Comparison of ENCODE assay signal across 9 cellular contexts in genomic region chr7:91636129-91636724, GRCh38.
DNase-seq lines count a peak whose midpoint lies in the region; ATAC-seq and TF ChIP-seq lines count a peak whose summit lies in the region.
"Had no signal": no experiment of that assay in that cellular context is flagged by ENCODE, and none has a peak within 500 bp of the region (broad histone marks: within the 10 kb centered on the region; RNA-seq: fewer than 3 reads in every experiment).

No MANE protein-coding gene starts in this region.

- H3K27ac Mint-ChIP-seq in activated CD4-positive, alpha-beta T cell treated with anti-CD3 and anti-CD28 coated beads for 36 hours: no peak overlapping the region
- no peak overlapping the region for H3K27ac Mint-ChIP-seq in activated CD4-positive, alpha-beta T cell treated with anti-CD3 and anti-CD28 coated beads, Interleukin-2, amount 10 ng/mL, durations not matched to agents 24 days and 14 days
- H3K27ac Mint-ChIP-seq in immature natural killer cell: no peak overlapping the region
- H3K27ac Mint-ChIP-seq: activated T-cell treated with anti-CD3 and anti-CD28 coated beads, Interleukin-2, amount 50 U/mL, for 72 hours had no signal

- no peaks in the 10 kb centered on the region for H3K4me1 Mint-ChIP-seq in activated CD4-positive, alpha-beta T cell treated with anti-CD3 and anti-CD28 coated beads for 36 hours
- H3K4me1 Mint-ChIP-seq in activated CD4-positive, alpha-beta T cell treated with anti-CD3 and anti-CD28 coated beads, Interleukin-2, amount 10 ng/mL, durations not matched to agents 24 days and 14 days: no peaks in the 10 kb centered on the region
- no peaks in the 10 kb centered on the region for H3K4me1 Mint-ChIP-seq in immature natural killer cell

- H3K4me1 ChIP-seq in IMR-90 (ENCODE audit: control insufficient read depth, insufficient read depth, low read length): no peaks in the 10 kb centered on the region

- peak; percentile 44 for TF ChIP-seq RAD21 in IMR-90 (IDR thresholded peaks at IDR 0.05; ENCODE audit: low read length)

- dilution Hi-C loops in IMR-90 (cut with HindIII; ENCODE audit: low sequenced_read_pairs, unreplicated experiment): no loop called here

- H4K20me1 ChIP-seq in IMR-90 (ENCODE audit: insufficient read depth, low read length): no peaks in the 10 kb centered on the region

- no peaks in the 10 kb centered on the region for H3K27me3 ChIP-seq in IMR-90 (ENCODE audit: control insufficient read depth, insufficient read depth, low read length)

- no peak overlapping the region for H2BK15ac ChIP-seq in IMR-90 (ENCODE audit: low read depth, low read length)

- no peak overlapping the region for H3K18ac ChIP-seq in IMR-90 (ENCODE audit: low read depth, low read length)

- H3K36me3 ChIP-seq in IMR-90 (ENCODE audit: control insufficient read depth, insufficient read depth, low read length): no peaks in the 10 kb centered on the region

- no peak overlapping the region for H3K4me2 ChIP-seq in IMR-90 (ENCODE audit: low read depth, low read length)

- no peak overlapping the region for H2BK5ac ChIP-seq in IMR-90 (ENCODE audit: low read depth, low read length, poor library complexity, severe bottlenecking)

- no peak overlapping the region for H2BK120ac ChIP-seq in IMR-90 (ENCODE audit: low read depth, low read length)

- no peak overlapping the region for H3K9ac ChIP-seq in IMR-90 (ENCODE audit: low read depth, low read length)

- CTCF ChIA-PET in activated CD4-positive, alpha-beta T cell treated with anti-CD3 and anti-CD28 coated beads for 36 hours (lab: Charles Lee): no interaction called here
- CTCF ChIA-PET in IMR-90 (lab: Yijun Ruan, JAX): no interaction called here

- H3K9me3 ChIP-seq in IMR-90 (ENCODE audit: control insufficient read depth, insufficient read depth, low read length): no peaks in the 10 kb centered on the region

- H4K8ac ChIP-seq in IMR-90 (ENCODE audit: low read depth in 2 of 2, low read length in 2 of 2): no peak overlapping the region

- no peak overlapping the region for H2AK9ac ChIP-seq in IMR-90 (replicated peaks; ENCODE audit: low read depth, low read length, poor library complexity)

- no TSS peak for BruUV-seq in IMR-90 (replicated peaks; lab: Mats Ljungman, UMichigan)

- no peak for TF ChIP-seq POLR2A in IMR-90 (IDR thresholded peaks at IDR 0.05; ENCODE audit: low read depth, low read length)

- ATAC-seq in activated CD4-positive, alpha-beta T cell treated with anti-CD3 and anti-CD28 coated beads for 36 hours: peak; percentile 49
- ATAC-seq in IMR-90 (ENCODE audit: low read depth) (no peak), HG03439 (IDR thresholded peaks at IDR 0.05; ENCODE audit: unreplicated experiment) (no peak)

- H3K23ac ChIP-seq in IMR-90 (ENCODE audit: low read depth, low read length): no peak overlapping the region

- no peaks in the 10 kb centered on the region for H3K27me3 Mint-ChIP-seq in activated CD4-positive, alpha-beta T cell treated with anti-CD3 and anti-CD28 coated beads for 36 hours
- H3K27me3 Mint-ChIP-seq in activated CD4-positive, alpha-beta T cell treated with anti-CD3 and anti-CD28 coated beads, Interleukin-2, amount 10 ng/mL, durations not matched to agents 24 days and 14 days: no peaks in the 10 kb centered on the region
- peaks cover 0 to 7% (median 2%) of the 10 kb centered on the region in 3 donors for H3K27me3 Mint-ChIP-seq in immature natural killer cell (ENCODE audit: low read depth in 3 of 3)

- H2AFZ ChIP-seq in IMR-90 (replicated peaks; ENCODE audit: low read length, poor library complexity): no peak overlapping the region

- intact Hi-C loops in activated CD4-positive, alpha-beta T cell treated with anti-CD3 and anti-CD28 coated beads for 36 hours (cut with DNase I, micrococcal nuclease): loop anchor here (1.0 to 10.0 kb wide), 4 partner anchors 348 to 553 kb away; no protein-coding TSS in a partner anchor
- intact Hi-C loops in activated CD4-positive, alpha-beta T cell treated with anti-CD3 and anti-CD28 coated beads, Interleukin-2, amount 10 ng/mL, durations not matched to agents 24 days and 14 days (cut with micrococcal nuclease): loop anchor here (5.0 kb wide), 1 partner anchor 549 kb away; no protein-coding TSS in a partner anchor
- intact Hi-C loops in IMR-90 (cut with micrococcal nuclease): loop anchor here (5.0 kb wide), 1 partner anchor 554 kb away; no protein-coding TSS in a partner anchor

- no peaks in the 10 kb centered on the region for H3K36me3 Mint-ChIP-seq in activated CD4-positive, alpha-beta T cell treated with anti-CD3 and anti-CD28 coated beads for 36 hours (ENCODE audit: low read depth)
- no peaks in the 10 kb centered on the region for H3K36me3 Mint-ChIP-seq in activated CD4-positive, alpha-beta T cell treated with anti-CD3 and anti-CD28 coated beads, Interleukin-2, amount 10 ng/mL, durations not matched to agents 24 days and 14 days (ENCODE audit: low read depth)
- H3K36me3 Mint-ChIP-seq in immature natural killer cell: no peaks in the 10 kb centered on the region

- no peak overlapping the region for H4K5ac ChIP-seq in IMR-90 (ENCODE audit: low read depth, low read length)

- no peak overlapping the region for H3K4ac ChIP-seq in IMR-90 (ENCODE audit: low read depth, low read length)

- no peak overlapping the region for H3K56ac ChIP-seq in IMR-90 (ENCODE audit: extremely low read depth, insufficient read depth, low read length)

- H3K4me3 Mint-ChIP-seq in activated CD4-positive, alpha-beta T cell treated with anti-CD3 and anti-CD28 coated beads for 36 hours: no peak overlapping the region
- no peak overlapping the region for H3K4me3 Mint-ChIP-seq in activated CD4-positive, alpha-beta T cell treated with anti-CD3 and anti-CD28 coated beads, Interleukin-2, amount 10 ng/mL, durations not matched to agents 24 days and 14 days
- H3K4me3 Mint-ChIP-seq in immature natural killer cell: no peak overlapping the region
- H3K4me3 Mint-ChIP-seq: activated T-cell treated with anti-CD3 and anti-CD28 coated beads, Interleukin-2, amount 50 U/mL, for 72 hours had no signal

- no peaks in the 10 kb centered on the region for H3K9me3 Mint-ChIP-seq in activated CD4-positive, alpha-beta T cell treated with anti-CD3 and anti-CD28 coated beads for 36 hours (ENCODE audit: low read depth)
- H3K9me3 Mint-ChIP-seq in activated CD4-positive, alpha-beta T cell treated with anti-CD3 and anti-CD28 coated beads, Interleukin-2, amount 10 ng/mL, durations not matched to agents 24 days and 14 days: no peaks in the 10 kb centered on the region
- peaks cover 2 to 59% (median 6%) of the 10 kb centered on the region in 6 donors for H3K9me3 Mint-ChIP-seq in immature natural killer cell
- H3K9me3 Mint-ChIP-seq: activated T-cell treated with anti-CD3 and anti-CD28 coated beads, Interleukin-2, amount 50 U/mL, for 72 hours had no signal

- H2AK5ac ChIP-seq in IMR-90 (ENCODE audit: low read depth, low read length): no peak overlapping the region

- POLR2A ChIA-PET in activated CD4-positive, alpha-beta T cell treated with anti-CD3 and anti-CD28 coated beads for 36 hours (lab: Charles Lee): no interaction called here
- POLR2A ChIA-PET in IMR-90 (lab: Charles Lee; ENCODE audit: unreplicated experiment): no interaction called here

- no peak overlapping the region for H2BK20ac ChIP-seq in IMR-90 (ENCODE audit: low read depth, low read length)

- TF ChIP-seq CTCF in IMR-90 (conservative IDR thresholded peaks at IDR 0.05; ENCODE audit: low read depth, low read length): peak; percentile 37

- H4K91ac ChIP-seq in IMR-90 (ENCODE audit: insufficient read depth, low read depth, low read length): no peak overlapping the region

- no peaks in the 10 kb centered on the region for H3K9me1 ChIP-seq in IMR-90 (ENCODE audit: insufficient read depth, low read length)

- in situ Hi-C loops in IMR-90 (cut with MboI; ENCODE audit: low sequenced_read_pairs): no loop called here

- H3K14ac ChIP-seq in IMR-90 (replicated peaks; ENCODE audit: low read depth, low read length): no peak overlapping the region

- no peaks in the 10 kb centered on the region for H3K79me1 ChIP-seq in IMR-90 (ENCODE audit: low read depth in 1 of 2, low read length in 2 of 2)

- H3K27ac ChIP-seq in IMR-90 (ENCODE audit: insufficient read depth, low read length): no peak overlapping the region

- 60% methylated on average over 1 of the region's 6 CpGs; no CpG with 5 or more reads in 1 of the 2 experiments for WGBS in IMR-90 (ENCODE audit: extremely low coverage in 2 of 2, insufficient read length in 1 of 2), 2 experiments

- peak; percentile 23 for DNase-seq in activated CD4-positive, alpha-beta T cell treated with anti-CD3 and anti-CD28 coated beads for 36 hours
- DNase-seq in activated CD4-positive, alpha-beta T cell treated with anti-CD3 and anti-CD28 coated beads, Interleukin-2, amount 10 ng/mL, durations not matched to agents 24 days and 14 days: no peak
- no peak for DNase-seq in IMR-90
- DNase-seq in SW480 (ENCODE audit: low spot score): peak; percentile 53
- DNase-seq in islet precursor cell: peak; percentile 66
- DNase-seq in central memory CD4-positive, alpha-beta T cell: no peak
- DNase-seq in immature natural killer cell: no peak

- no peak overlapping the region for H3K4me3 ChIP-seq in IMR-90 (ENCODE audit: insufficient read depth, low read depth, low read length)

TF ChIP-seq in IMR-90, 13 proteins besides CTCF, POLR2A, EP300 and RAD21:
- TF ChIP-seq FOS (IDR thresholded peaks at IDR 0.05; ENCODE audit: low read depth, low read length): no peak
- no peak for TF ChIP-seq ELK1 (IDR thresholded peaks at IDR 0.05; ENCODE audit: borderline replicate concordance, low read depth, low read length)
- no peak for TF ChIP-seq MXI1 (IDR thresholded peaks at IDR 0.05; ENCODE audit: borderline replicate concordance, low read depth, low read length)
- TF ChIP-seq MAZ (IDR thresholded peaks at IDR 0.05; ENCODE audit: borderline replicate concordance, low read depth, low read length): no peak
- TF ChIP-seq RCOR1 (IDR thresholded peaks at IDR 0.05; ENCODE audit: insufficient replicate concordance, low read length): no peak
- TF ChIP-seq CHD1 (IDR thresholded peaks at IDR 0.05; ENCODE audit: low read depth, low read length): no peak
- no peak for TF ChIP-seq NFE2L2 (IDR thresholded peaks at IDR 0.05; ENCODE audit: low read depth, low read length)
- TF ChIP-seq SMC3 (IDR thresholded peaks at IDR 0.05; ENCODE audit: low read depth, low read length): no peak
TF ChIP-seq in IMR-90: peak in this region for 0.

Comparison
In these comparisons a context has a peak if more than half of its experiments do, and no peak if none do; other contexts are left out.
1. DNase-seq: peak in activated CD4-positive, alpha-beta T cell treated with anti-CD3 and anti-CD28 coated beads for 36 hours (single experiment), SW480 (single experiment) and islet precursor cell (single experiment); none in activated CD4-positive, alpha-beta T cell treated with anti-CD3 and anti-CD28 coated beads, Interleukin-2, amount 10 ng/mL, durations not matched to agents 24 days and 14 days (single experiment), IMR-90 (single experiment), central memory CD4-positive, alpha-beta T cell (single experiment) and immature natural killer cell (0 of 3).